14 cellular contexts compared by ENCODE assay signal in genomic region chr9:133572821-133573361, GRCh38. TPM values are rescaled to one million over a fixed set of nuclear protein-coding genes. Genes with fewer than 3 reads are reported as not detected.
A peak's percentile ranks its signal among the peaks of the same experiment; 100 is the strongest.
DNase-seq lines count a peak whose midpoint lies in the region; ATAC-seq and TF ChIP-seq lines count a peak whose summit lies in the region.
"Had no signal": no experiment of that assay in that cellular context is flagged by ENCODE, and none has a peak within 500 bp of the region (broad histone marks: within the 10 kb centered on the region; RNA-seq: fewer than 3 reads in every experiment).

No MANE protein-coding gene starts in this region.

- DNase-seq in AG20443 (ENCODE audit: low spot score) (peak; percentile 28), NCI-H2171 (lab: John Stamatoyannopoulos, UW) (peak; percentile 50), fibroblast of the aortic adventitia (ENCODE audit: low read depth) (peak; percentile 25)
- DNase-seq in stimulated activated naive CD8-positive, alpha-beta T cell treated with anti-CD3 and anti-CD28 coated beads, Interleukin-15, Interleukin-2, amounts not matched to agents 100 U/mL and 50 U/mL, for 24 hours, result no peak
- DNase-seq in stimulated activated CD4-positive, alpha-beta T cell treated with anti-CD3 and anti-CD28 coated beads, Interleukin-2, amount 100 ng/mL, for 48 hours, result no peak
- no peak for DNase-seq in activated CD8-positive, alpha-beta memory T cell treated with anti-CD3 and anti-CD28 coated beads, Interleukin-2, amount 50 U/mL, for 48 hours
- DNase-seq: activated CD4-positive, alpha-beta T cell treated with anti-CD3 and anti-CD28 coated beads, Interleukin-2, amount 50 U/mL, for 1 hour; activated naive CD4-positive, alpha-beta T cell treated with anti-CD3 and anti-CD28 coated beads, Interleukin-2, amount 50 U/mL, for 16 hours; small intestine had no signal

- H3K27me3 ChIP-seq in muscle layer of colon (ENCODE audit: control insufficient read depth in 1 of 2, insufficient read depth in 2 of 2, low read length in 2 of 2), result no peaks in the 10 kb centered on the region

- no peak for TF ChIP-seq CTCF in fibroblast of the aortic adventitia (IDR thresholded peaks at IDR 0.05; ENCODE audit: insufficient read depth, low read length)

- H3K27ac ChIP-seq in muscle layer of colon (ENCODE audit: low read depth, low read length), result peak overlapping the region; percentile 58
- H3K27ac ChIP-seq: gastrocnemius medialis had no signal

- no peaks in the 10 kb centered on the region for H3K36me3 ChIP-seq in muscle layer of colon (ENCODE audit: insufficient read depth, low read length)
- H3K36me3 ChIP-seq: gastrocnemius medialis had no signal

- no peaks in the 10 kb centered on the region for H3K9me3 ChIP-seq in muscle layer of colon (ENCODE audit: low read length)
- H3K9me3 ChIP-seq: gastrocnemius medialis had no signal

- no peak overlapping the region for H3K9ac ChIP-seq in muscle layer of colon (ENCODE audit: low read length)

- H3K4me3 ChIP-seq in fibroblast of the aortic adventitia (ENCODE audit: low read depth, low read length) (no peak overlapping the region), muscle layer of colon (ENCODE audit: low read depth in 1 of 2, low read length in 2 of 2) (peak overlapping the region in 1 of 2 donors; percentile 38)
- H3K4me3 ChIP-seq: gastrocnemius medialis had no signal

- ATAC-seq in stimulated activated naive CD8-positive, alpha-beta T cell treated with anti-CD3 and anti-CD28 coated beads, Interleukin-15, Interleukin-2, amounts not matched to agents 100 U/mL and 50 U/mL, for 24 hours, result no peak
- ATAC-seq in GM18873 (IDR thresholded peaks at IDR 0.05; ENCODE audit: low FRiP score, unreplicated experiment), result no peak
- ATAC-seq: gastrocnemius medialis had no signal

- peaks cover 25% of the 10 kb centered on the region for H3K4me1 ChIP-seq in muscle layer of colon (ENCODE audit: insufficient read depth, low read length)
- H3K4me1 ChIP-seq: gastrocnemius medialis had no signal

RNA-seq across cellular contexts. Expression of gene FAM163B, which starts 36.3 kb away (rescaled TPM):
- not detected in 2 replicates for total RNA-seq in fibroblast of the aortic adventitia (ENCODE audit: low replicate concordance)
- total RNA-seq: gastrocnemius medialis, mononuclear cell, NCI-H460 had no signal

RNA-seq across cellular contexts. Expression of gene ADAMTSL2, which starts 38.4 kb away (rescaled TPM):
- 0.16 TPM in 1 of 2 replicates, not detected in the other for total RNA-seq in fibroblast of the aortic adventitia (ENCODE audit: low replicate concordance)
- total RNA-seq: NCI-H460 had no signal

RNA-seq across cellular contexts. Expression of gene MYMK, which starts 48.1 kb away (rescaled TPM):
- not detected in 2 replicates for total RNA-seq in fibroblast of the aortic adventitia (ENCODE audit: low replicate concordance)
- total RNA-seq: gastrocnemius medialis, mononuclear cell, NCI-H460 had no signal

Comparison
In these comparisons a context has a peak if more than half of its experiments do, and no peak if none do; other contexts are left out.
1. DNase-seq: peak in AG20443 (single experiment), NCI-H2171 (single experiment) and fibroblast of the aortic adventitia (single experiment); none in stimulated activated naive CD8-positive, alpha-beta T cell treated with anti-CD3 and anti-CD28 coated beads, Interleukin-15, Interleukin-2, amounts not matched to agents 100 U/mL and 50 U/mL, for 24 hours (single experiment), stimulated activated CD4-positive, alpha-beta T cell treated with anti-CD3 and anti-CD28 coated beads, Interleukin-2, amount 100 ng/mL, for 48 hours (0 of 2) and activated CD8-positive, alpha-beta memory T cell treated with anti-CD3 and anti-CD28 coated beads, Interleukin-2, amount 50 U/mL, for 48 hours (single experiment).